19 cellular contexts compared by ENCODE assay signal in the genomic region with DNA sequence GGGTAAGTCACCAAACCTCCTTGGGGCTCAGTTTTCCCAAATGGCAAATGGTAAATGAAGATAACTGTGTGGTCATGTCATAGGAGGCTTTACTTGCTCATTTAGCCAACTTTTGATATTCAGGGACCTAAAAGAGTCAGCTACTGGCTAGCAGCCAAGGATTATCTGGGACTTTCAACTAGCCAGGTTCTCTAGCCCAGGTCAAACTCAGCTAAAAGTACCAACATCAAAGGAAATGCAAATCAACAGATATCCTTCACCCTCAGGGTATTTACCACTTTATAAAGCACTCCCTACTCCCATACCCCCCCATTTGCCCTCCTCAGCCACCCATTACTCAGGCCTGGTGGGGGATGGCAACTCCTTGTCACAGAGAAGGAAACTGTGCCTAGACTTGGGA. TPM values are rescaled to one million over a fixed set of nuclear protein-coding genes. Genes with fewer than 3 reads are reported as not detected.
DNase-seq lines count a peak whose midpoint lies in the region; ATAC-seq and TF ChIP-seq lines count a peak whose summit lies in the region.
"Had no signal": no experiment of that assay in that cellular context is flagged by ENCODE, and none has a peak within 500 bp of the region (broad histone marks: within the 10 kb centered on the region; RNA-seq: fewer than 3 reads in every experiment).

No MANE protein-coding gene starts in this region.

- TF ChIP-seq POLR2A in sigmoid colon (IDR thresholded peaks at IDR 0.05), result no peak

- no peak for TF ChIP-seq EP300 in sigmoid colon (IDR thresholded peaks at IDR 0.05)

- no peaks in the 10 kb centered on the region for H3K36me3 ChIP-seq in sigmoid colon

- TF ChIP-seq CTCF in sigmoid colon (IDR thresholded peaks at IDR 0.05), result no peak

- ATAC-seq in GM19463 (IDR thresholded peaks at IDR 0.05; ENCODE audit: unreplicated experiment) (peak; percentile 45), HG02798 (IDR thresholded peaks at IDR 0.05; ENCODE audit: poor library complexity, unreplicated experiment) (peak; percentile 38), GM18502 (IDR thresholded peaks at IDR 0.05; ENCODE audit: poor library complexity, unreplicated experiment) (no peak)
- ATAC-seq: Panc1, Right ventricle myocardium inferior had no signal

- DNase-seq in RPMI8226 (peak; percentile 57), sigmoid colon (no peak), NCI-H345 (lab: John Stamatoyannopoulos, UW) (no peak)
- DNase-seq in activated CD4-positive, alpha-beta T cell treated with anti-CD3 and anti-CD28 coated beads for 1 hour, result no peak
- DNase-seq: CD4-positive, CD25-positive, alpha-beta regulatory T cell; DMS53; HCEC 1CT; Kasumi-1; NCI-H187; NCI-H446; NCI-H748 treated with DMSO at 0.1 percent for 48 hours; T1000 had no signal

- H3K27ac ChIP-seq in sigmoid colon, result no peak overlapping the region
- H3K27ac ChIP-seq: SK-N-MC had no signal

- intact Hi-C loops in sigmoid colon (cut with DNase I), result no loop called here

- H3K27me3 ChIP-seq in sigmoid colon, result no peaks in the 10 kb centered on the region

- peaks cover 0 to 10% (median 5%) of the 10 kb centered on the region in 4 donors for H3K4me1 ChIP-seq in sigmoid colon

- H3K4me3 ChIP-seq in sigmoid colon, result no peak overlapping the region
- H3K4me3 ChIP-seq: SK-N-MC had no signal

- H3K9me3 ChIP-seq in sigmoid colon, result no peaks in the 10 kb centered on the region

RNA-seq across cellular contexts. Expression of a gene that starts 7.5 kb away (rescaled TPM):
- 1 to 10 TPM; 4.3 to 7.5 (median 6.1) TPM for total RNA-seq in sigmoid colon
- polyA plus RNA-seq in sigmoid colon, result 1 to 10 TPM; 1.2 to 3.0 (median 2.5) TPM

RNA-seq across cellular contexts. Expression of a gene that starts 32.4 kb away (rescaled TPM):
- under 1 TPM in 1 of 4 donors, not detected in 3; 0.36 TPM for total RNA-seq in sigmoid colon
- polyA plus RNA-seq in sigmoid colon, result 1 to 10 TPM in 1 of 3 donors, under 1 TPM in 1, not detected in 1; 0.17 to 1.2 TPM
- total RNA-seq: CD4-positive, CD25-positive, alpha-beta regulatory T cell had no signal
- polyA plus RNA-seq: AG04450 had no signal
